Comparison of ENCODE assay signal across 2 cellular contexts in genomic region chr4:107896651-107897050, GRCh38.
TF ChIP-seq lines count a peak whose summit lies in the region.

No MANE protein-coding gene starts in this region.

TF ChIP-seq in liver, 16 proteins besides CTCF, POLR2A, EP300 and RAD21:
- TF ChIP-seq MAX (IDR thresholded peaks at IDR 0.05) (no peak), HNF4A (conservative IDR thresholded peaks at IDR 0.05) (peak in 1 of 2 donors; percentile 31)

TF ChIP-seq in HepG2, 621 proteins besides CTCF, POLR2A, EP300 and RAD21:
- no peak for TF ChIP-seq ZNF142 (CRISPR knock-in tag; IDR thresholded peaks at IDR 0.05)
- TF ChIP-seq ZBTB20 (CRISPR knock-in tag; IDR thresholded peaks at IDR 0.05; ENCODE audit: borderline replicate concordance, low read depth) = no peak
- no peak for TF ChIP-seq MTF1 (CRISPR knock-in tag; IDR thresholded peaks at IDR 0.05)
- no peak for TF ChIP-seq ZNF816 (CRISPR knock-in tag; IDR thresholded peaks at IDR 0.05; ENCODE audit: borderline replicate concordance)
- no peak for TF ChIP-seq ARID4A (CRISPR knock-in tag; IDR thresholded peaks at IDR 0.05; ENCODE audit: borderline replicate concordance)
- no peak for TF ChIP-seq RCOR2 (CRISPR knock-in tag; IDR thresholded peaks at IDR 0.05)
- no peak for TF ChIP-seq MLXIP (CRISPR knock-in tag; IDR thresholded peaks at IDR 0.05; ENCODE audit: borderline replicate concordance)
- TF ChIP-seq, protein P1, sequence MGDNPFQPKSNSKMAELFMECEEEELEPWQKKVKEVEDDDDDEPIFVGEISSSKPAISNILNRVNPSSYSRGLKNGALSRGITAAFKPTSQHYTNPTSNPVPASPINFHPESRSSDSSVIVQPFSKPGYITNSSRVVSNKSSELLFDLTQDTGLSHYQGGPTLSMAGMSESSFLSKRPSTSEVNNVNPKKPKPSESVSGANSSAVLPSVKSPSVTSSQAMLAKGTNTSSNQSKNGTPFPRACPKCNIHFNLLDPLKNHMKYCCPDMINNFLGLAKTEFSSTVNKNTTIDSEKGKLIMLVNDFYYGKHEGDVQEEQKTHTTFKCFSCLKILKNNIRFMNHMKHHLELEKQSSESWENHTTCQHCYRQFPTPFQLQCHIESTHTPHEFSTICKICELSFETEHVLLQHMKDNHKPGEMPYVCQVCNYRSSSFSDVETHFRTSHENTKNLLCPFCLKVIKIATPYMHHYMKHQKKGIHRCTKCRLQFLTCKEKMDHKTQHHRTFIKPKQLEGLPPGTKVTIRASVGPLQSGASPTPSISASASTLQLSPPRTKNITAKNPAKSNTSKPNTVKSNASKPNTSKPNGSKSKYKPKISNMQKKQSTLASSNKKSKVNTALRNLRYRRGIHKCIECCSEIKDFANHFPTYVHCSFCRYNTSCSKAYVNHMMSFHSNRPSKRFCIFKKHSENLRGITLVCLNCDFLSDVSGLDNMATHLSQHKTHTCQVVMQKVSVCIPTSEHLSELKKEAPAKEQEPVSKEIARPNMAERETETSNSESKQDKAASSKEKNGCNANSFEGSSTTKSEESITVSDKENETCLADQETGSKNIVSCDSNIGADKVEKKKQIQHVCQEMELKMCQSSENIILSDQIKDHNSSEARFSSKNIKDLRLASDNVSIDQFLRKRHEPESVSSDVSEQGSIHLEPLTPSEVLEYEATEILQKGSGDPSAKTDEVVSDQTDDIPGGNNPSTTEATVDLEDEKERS (CRISPR knock-in tag; IDR thresholded peaks at IDR 0.05) = no peak
- TF ChIP-seq ZNF362 (CRISPR knock-in tag; IDR thresholded peaks at IDR 0.05; ENCODE audit: borderline replicate concordance) = no peak
- no peak for TF ChIP-seq ZNF10 (CRISPR knock-in tag; IDR thresholded peaks at IDR 0.05; ENCODE audit: borderline replicate concordance, low read depth)
- no peak for TF ChIP-seq ZNF253 (CRISPR knock-in tag; IDR thresholded peaks at IDR 0.05; ENCODE audit: borderline replicate concordance)
- TF ChIP-seq IRF2 (CRISPR knock-in tag; IDR thresholded peaks at IDR 0.05) = no peak
- no peak for TF ChIP-seq SPEN (CRISPR knock-in tag; IDR thresholded peaks at IDR 0.05; ENCODE audit: low read depth)
- no peak for TF ChIP-seq FOSL2 (CRISPR knock-in tag; IDR thresholded peaks at IDR 0.05)
- no peak for TF ChIP-seq KLF13 (CRISPR knock-in tag; IDR thresholded peaks at IDR 0.05)
- TF ChIP-seq, protein P2, sequence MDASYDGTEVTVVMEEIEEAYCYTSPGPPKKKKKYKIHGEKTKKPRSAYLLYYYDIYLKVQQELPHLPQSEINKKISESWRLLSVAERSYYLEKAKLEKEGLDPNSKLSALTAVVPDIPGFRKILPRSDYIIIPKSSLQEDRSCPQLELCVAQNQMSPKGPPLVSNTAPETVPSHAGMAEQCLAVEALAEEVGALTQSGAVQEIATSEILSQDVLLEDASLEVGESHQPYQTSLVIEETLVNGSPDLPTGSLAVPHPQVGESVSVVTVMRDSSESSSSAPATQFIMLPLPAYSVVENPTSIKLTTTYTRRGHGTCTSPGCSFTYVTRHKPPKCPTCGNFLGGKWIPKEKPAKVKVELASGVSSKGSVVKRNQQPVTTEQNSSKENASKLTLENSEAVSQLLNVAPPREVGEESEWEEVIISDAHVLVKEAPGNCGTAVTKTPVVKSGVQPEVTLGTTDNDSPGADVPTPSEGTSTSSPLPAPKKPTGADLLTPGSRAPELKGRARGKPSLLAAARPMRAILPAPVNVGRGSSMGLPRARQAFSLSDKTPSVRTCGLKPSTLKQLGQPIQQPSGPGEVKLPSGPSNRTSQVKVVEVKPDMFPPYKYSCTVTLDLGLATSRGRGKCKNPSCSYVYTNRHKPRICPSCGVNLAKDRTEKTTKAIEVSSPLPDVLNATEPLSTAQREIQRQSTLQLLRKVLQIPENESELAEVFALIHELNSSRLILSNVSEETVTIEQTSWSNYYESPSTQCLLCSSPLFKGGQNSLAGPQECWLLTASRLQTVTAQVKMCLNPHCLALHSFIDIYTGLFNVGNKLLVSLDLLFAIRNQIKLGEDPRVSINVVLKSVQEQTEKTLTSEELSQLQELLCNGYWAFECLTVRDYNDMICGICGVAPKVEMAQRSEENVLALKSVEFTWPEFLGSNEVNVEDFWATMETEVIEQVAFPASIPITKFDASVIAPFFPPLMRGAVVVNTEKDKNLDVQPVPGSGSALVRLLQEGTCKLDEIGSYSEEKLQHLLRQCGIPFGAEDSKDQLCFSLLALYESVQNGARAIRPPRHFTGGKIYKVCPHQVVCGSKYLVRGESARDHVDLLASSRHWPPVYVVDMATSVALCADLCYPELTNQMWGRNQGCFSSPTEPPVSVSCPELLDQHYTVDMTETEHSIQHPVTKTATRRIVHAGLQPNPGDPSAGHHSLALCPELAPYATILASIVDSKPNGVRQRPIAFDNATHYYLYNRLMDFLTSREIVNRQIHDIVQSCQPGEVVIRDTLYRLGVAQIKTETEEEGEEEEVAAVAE (CRISPR knock-in tag; IDR thresholded peaks at IDR 0.05; ENCODE audit: borderline replicate concordance) = no peak
- no peak for TF ChIP-seq ZMYM2 (CRISPR knock-in tag; IDR thresholded peaks at IDR 0.05)
